Comparison of ENCODE assay signal across 1 cellular context in the genomic region with DNA sequence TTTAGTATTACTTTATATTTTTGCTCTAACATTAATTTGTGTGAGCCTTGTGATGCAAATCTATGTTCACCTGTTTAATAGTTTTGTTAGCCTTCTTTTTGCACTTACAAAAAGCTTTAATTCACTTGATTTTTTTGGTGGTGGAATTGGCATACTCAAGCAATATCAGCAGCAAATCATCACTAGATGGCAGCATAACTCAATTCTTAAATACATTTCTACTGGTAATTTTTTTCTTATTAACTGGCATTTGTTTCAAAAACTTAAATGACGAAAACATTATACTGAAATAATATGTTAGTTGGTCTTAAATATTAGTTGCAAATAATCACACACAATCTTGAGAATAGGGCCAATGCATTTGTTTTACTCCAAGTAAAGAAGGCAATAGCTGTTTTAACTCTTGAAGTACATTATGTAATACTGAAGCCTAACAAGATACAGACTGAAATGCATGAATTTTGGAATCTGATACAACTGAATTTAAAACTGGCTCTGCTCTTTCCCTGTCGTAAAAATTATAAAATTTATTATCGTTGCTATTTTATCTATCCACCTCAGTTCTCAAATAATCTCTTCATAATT.
TF ChIP-seq lines count a peak whose summit lies in the region.

No MANE protein-coding gene starts in this region.

TF ChIP-seq in HCT116, 20 proteins besides CTCF, POLR2A, EP300 and RAD21:
- TF ChIP-seq YY1 (IDR thresholded peaks at IDR 0.05; ENCODE audit: extremely low read depth, insufficient replicate concordance, low read depth, low read length) (no peak), SRF (IDR thresholded peaks at IDR 0.05; ENCODE audit: low read depth) (no peak), SIN3A (IDR thresholded peaks at IDR 0.05; ENCODE audit: low read depth) (no peak), JUND (IDR thresholded peaks at IDR 0.05) (no peak), ELF1 (IDR thresholded peaks at IDR 0.05; ENCODE audit: borderline replicate concordance, low read depth) (no peak), CBX3 (IDR thresholded peaks at IDR 0.05; ENCODE audit: low read depth) (no peak), TCF7L2 (IDR thresholded peaks at IDR 0.05; ENCODE audit: borderline replicate concordance, extremely low read depth, insufficient read depth, insufficient read length) (no peak), FOSL1 (IDR thresholded peaks at IDR 0.05; ENCODE audit: low read depth) (no peak)
- TF ChIP-seq, protein P1, sequence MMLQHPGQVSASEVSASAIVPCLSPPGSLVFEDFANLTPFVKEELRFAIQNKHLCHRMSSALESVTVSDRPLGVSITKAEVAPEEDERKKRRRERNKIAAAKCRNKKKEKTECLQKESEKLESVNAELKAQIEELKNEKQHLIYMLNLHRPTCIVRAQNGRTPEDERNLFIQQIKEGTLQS (IDR thresholded peaks at IDR 0.05): no peak
- TF ChIP-seq, protein P2, sequence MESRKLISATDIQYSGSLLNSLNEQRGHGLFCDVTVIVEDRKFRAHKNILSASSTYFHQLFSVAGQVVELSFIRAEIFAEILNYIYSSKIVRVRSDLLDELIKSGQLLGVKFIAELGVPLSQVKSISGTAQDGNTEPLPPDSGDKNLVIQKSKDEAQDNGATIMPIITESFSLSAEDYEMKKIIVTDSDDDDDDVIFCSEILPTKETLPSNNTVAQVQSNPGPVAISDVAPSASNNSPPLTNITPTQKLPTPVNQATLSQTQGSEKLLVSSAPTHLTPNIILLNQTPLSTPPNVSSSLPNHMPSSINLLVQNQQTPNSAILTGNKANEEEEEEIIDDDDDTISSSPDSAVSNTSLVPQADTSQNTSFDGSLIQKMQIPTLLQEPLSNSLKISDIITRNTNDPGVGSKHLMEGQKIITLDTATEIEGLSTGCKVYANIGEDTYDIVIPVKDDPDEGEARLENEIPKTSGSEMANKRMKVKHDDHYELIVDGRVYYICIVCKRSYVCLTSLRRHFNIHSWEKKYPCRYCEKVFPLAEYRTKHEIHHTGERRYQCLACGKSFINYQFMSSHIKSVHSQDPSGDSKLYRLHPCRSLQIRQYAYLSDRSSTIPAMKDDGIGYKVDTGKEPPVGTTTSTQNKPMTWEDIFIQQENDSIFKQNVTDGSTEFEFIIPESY (IDR thresholded peaks at IDR 0.05; ENCODE audit: extremely low read depth, insufficient replicate concordance, low read length): no peak
